16 cellular contexts compared by ENCODE assay signal in the genomic region with DNA sequence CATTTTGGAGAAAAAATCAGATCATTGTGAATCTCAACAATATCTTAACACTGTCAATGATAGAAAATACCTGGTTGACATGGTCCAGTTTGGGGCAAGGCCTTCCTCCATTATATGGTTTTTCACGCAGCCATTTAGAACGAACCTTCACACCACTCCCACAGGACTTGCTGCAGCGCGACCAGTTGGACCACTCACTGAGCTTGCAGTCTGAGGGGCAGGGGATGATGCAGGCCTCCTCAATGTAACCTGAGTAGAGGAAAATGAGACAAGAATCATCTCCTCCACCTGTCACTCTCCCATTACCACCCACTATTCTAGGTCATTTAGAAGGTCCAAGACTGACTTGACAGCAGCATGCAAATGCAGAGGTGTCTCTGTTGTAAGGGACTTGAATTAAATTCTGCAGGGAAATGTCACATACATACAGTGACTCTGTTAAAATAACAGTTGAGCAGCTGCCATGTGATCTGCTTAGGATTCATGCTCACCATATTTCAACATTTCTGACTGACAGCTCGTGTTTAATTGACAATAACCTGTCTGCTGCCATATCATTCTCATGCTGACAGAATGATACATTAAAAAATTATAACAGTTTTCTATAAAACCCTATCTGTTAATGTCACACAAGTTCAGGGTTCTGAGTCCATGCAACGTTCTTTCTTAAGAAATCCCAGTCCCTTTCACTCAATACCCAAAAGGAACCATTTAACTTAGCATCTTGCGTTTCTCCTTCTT.
"Had no signal": no experiment of that assay in that cellular context is flagged by ENCODE, and none has a peak within 500 bp of the region (broad histone marks: within the 10 kb centered on the region; RNA-seq: fewer than 3 reads in every experiment).

No MANE protein-coding gene starts in this region.

- H3K9me3 Mint-ChIP-seq: activated CD4-positive, alpha-beta memory T cell treated with anti-CD3 and anti-CD28 coated beads, Interleukin-2, amount 10 ng/mL, durations not matched to agents 7 days and 5 days; effector memory CD8-positive, alpha-beta T cell; neural crest cell had no signal

- H3K4me1 ChIP-seq: left ventricle myocardium inferior, prostate gland, right atrium auricular region, thyroid gland had no signal

- H3K36me3 Mint-ChIP-seq: activated CD8-positive, alpha-beta memory T cell treated with anti-CD3 and anti-CD28 coated beads, Interleukin-2, amount 10 ng/mL, durations not matched to agents 7 days and 5 days; activated naive CD8-positive, alpha-beta T cell had no signal

- H3K4me3 ChIP-seq: left ventricle myocardium inferior, prostate gland, right atrium auricular region, thyroid gland had no signal

- DNase-seq: activated CD4-positive, alpha-beta memory T cell treated with anti-CD3 and anti-CD28 coated beads, Interleukin-2, amount 10 ng/mL, durations not matched to agents 7 days and 5 days; activated CD4-positive, alpha-beta T cell treated with anti-CD3 and anti-CD28 coated beads for 48 hours; activated CD4-positive, CD25-positive, alpha-beta regulatory T cell; activated CD8-positive, alpha-beta memory T cell treated with anti-CD3 and anti-CD28 coated beads, Interleukin-2, amount 10 ng/mL, durations not matched to agents 7 days and 5 days; effector memory CD8-positive, alpha-beta T cell; left ventricle myocardium inferior; mammary epithelial cell; stimulated activated CD4-positive, alpha-beta T cell treated with anti-CD3 and anti-CD28 coated beads, Interleukin-12 subunit alpha, Interleukin-12 subunit beta, amount 100 ng/mL, for 4 hours; stimulated activated CD4-positive, alpha-beta T cell treated with anti-CD3 and anti-CD28 coated beads, Interleukin-1b, Interleukin-23, amount 100 ng/mL, for 48 hours; stimulated activated CD8-positive, alpha-beta memory T cell treated with anti-CD3 and anti-CD28 coated beads, Interleukin-4, amount 100 ng/mL, for 48 hours; stimulated activated naive CD4-positive, alpha-beta T cell; thyroid gland had no signal

- H3K4me3 Mint-ChIP-seq: activated CD4-positive, alpha-beta memory T cell treated with anti-CD3 and anti-CD28 coated beads, Interleukin-2, amount 10 ng/mL, durations not matched to agents 7 days and 5 days; activated CD8-positive, alpha-beta memory T cell treated with anti-CD3 and anti-CD28 coated beads, Interleukin-2, amount 10 ng/mL, durations not matched to agents 7 days and 5 days; activated naive CD8-positive, alpha-beta T cell; effector memory CD8-positive, alpha-beta T cell; neural crest cell had no signal

- H3K27ac ChIP-seq: left ventricle myocardium inferior, prostate gland, right atrium auricular region, thyroid gland had no signal

- H3K9me3 ChIP-seq: left ventricle myocardium inferior, prostate gland, right atrium auricular region, thyroid gland had no signal

- H3K27me3 Mint-ChIP-seq: activated CD4-positive, alpha-beta memory T cell treated with anti-CD3 and anti-CD28 coated beads, Interleukin-2, amount 10 ng/mL, durations not matched to agents 7 days and 5 days; activated CD8-positive, alpha-beta memory T cell treated with anti-CD3 and anti-CD28 coated beads, Interleukin-2, amount 10 ng/mL, durations not matched to agents 7 days and 5 days; activated naive CD8-positive, alpha-beta T cell; effector memory CD8-positive, alpha-beta T cell had no signal

- H3K36me3 ChIP-seq: left ventricle myocardium inferior, prostate gland, right atrium auricular region, thyroid gland had no signal

- ATAC-seq: activated CD8-positive, alpha-beta memory T cell treated with anti-CD3 and anti-CD28 coated beads, Interleukin-2, amount 10 ng/mL, durations not matched to agents 7 days and 5 days; effector memory CD8-positive, alpha-beta T cell had no signal

- H3K4me1 Mint-ChIP-seq: activated CD4-positive, alpha-beta memory T cell treated with anti-CD3 and anti-CD28 coated beads, Interleukin-2, amount 10 ng/mL, durations not matched to agents 7 days and 5 days; activated CD8-positive, alpha-beta memory T cell treated with anti-CD3 and anti-CD28 coated beads, Interleukin-2, amount 10 ng/mL, durations not matched to agents 7 days and 5 days; neural crest cell had no signal

- H3K27me3 ChIP-seq: right atrium auricular region, thyroid gland had no signal

- H3K27ac Mint-ChIP-seq: activated CD4-positive, alpha-beta memory T cell treated with anti-CD3 and anti-CD28 coated beads, Interleukin-2, amount 10 ng/mL, durations not matched to agents 7 days and 5 days; activated CD8-positive, alpha-beta memory T cell treated with anti-CD3 and anti-CD28 coated beads, Interleukin-2, amount 10 ng/mL, durations not matched to agents 7 days and 5 days; activated naive CD8-positive, alpha-beta T cell; effector memory CD8-positive, alpha-beta T cell had no signal
